Comparison of ENCODE assay signal across 15 cellular contexts in genomic region chr19:23393121-23393520, GRCh38. TPM values are rescaled to one million over a fixed set of nuclear protein-coding genes. Genes with fewer than 3 reads are reported as not detected.
A peak's percentile ranks its signal among the peaks of the same experiment; 100 is the strongest.
DNase-seq lines count a peak whose midpoint lies in the region; ATAC-seq and TF ChIP-seq lines count a peak whose summit lies in the region.
"Had no signal": no experiment of that assay in that cellular context is flagged by ENCODE, and none has a peak within 500 bp of the region (broad histone marks: within the 10 kb centered on the region; RNA-seq: fewer than 3 reads in every experiment).

No MANE protein-coding gene starts in this region.

- H4K20me1 ChIP-seq in DND-41 (ENCODE audit: insufficient read depth, low read length) = no peaks in the 10 kb centered on the region
- H4K20me1 ChIP-seq in OCI-LY7 (ENCODE audit: insufficient read depth, low read length) = no peaks in the 10 kb centered on the region

- CTCF ChIA-PET in OCI-LY7 (lab: Charles Lee; ENCODE audit: unreplicated experiment) = no interaction called here

- peaks cover 25% of the 10 kb centered on the region for H3K36me3 Mint-ChIP-seq in natural killer cell treated with Interleukin-12 subunit alpha and Interleukin-12 subunit beta and Interleukin-15 and Interleukin-18, amount 100 ng/mL, for 72 hours

- H3K4me3 Mint-ChIP-seq in natural killer cell treated with Interleukin-12 subunit alpha and Interleukin-12 subunit beta and Interleukin-15 and Interleukin-18, amount 100 ng/mL, for 72 hours = peak overlapping the region; percentile 93

- no peaks in the 10 kb centered on the region for H3K9me3 Mint-ChIP-seq in natural killer cell treated with Interleukin-12 subunit alpha and Interleukin-12 subunit beta and Interleukin-15 and Interleukin-18, amount 100 ng/mL, for 72 hours

- ATAC-seq in DND-41 (ENCODE audit: insufficient read depth, low read depth) (no peak), HG02623 (IDR thresholded peaks at IDR 0.05; ENCODE audit: unreplicated experiment) (no peak), GM21367 (IDR thresholded peaks at IDR 0.05; ENCODE audit: unreplicated experiment) (no peak)
- ATAC-seq in natural killer cell treated with Interleukin-12 subunit alpha and Interleukin-12 subunit beta and Interleukin-15 and Interleukin-18, amount 100 ng/mL, for 72 hours = no peak

- H3K27ac Mint-ChIP-seq in natural killer cell treated with Interleukin-12 subunit alpha and Interleukin-12 subunit beta and Interleukin-15 and Interleukin-18, amount 100 ng/mL, for 72 hours = peak overlapping the region; percentile 92 to 98

- H3K27me3 Mint-ChIP-seq in natural killer cell treated with Interleukin-12 subunit alpha and Interleukin-12 subunit beta and Interleukin-15 and Interleukin-18, amount 100 ng/mL, for 72 hours = no peaks in the 10 kb centered on the region

- no peaks in the 10 kb centered on the region for H3K9me2 ChIP-seq in OCI-LY7 (ENCODE audit: insufficient read depth, low read length)

- POLR2A ChIA-PET in OCI-LY7 (lab: Charles Lee) = interaction anchor here (0.7 kb wide), 1 partner anchor 284 kb away, joined by 3 read pairs; no protein-coding TSS in a partner anchor

- H3K27ac ChIP-seq in DND-41 (ENCODE audit: low read length) (no peak overlapping the region), OCI-LY7 (ENCODE audit: low read depth, low read length, poor library complexity, severe bottlenecking) (no peak overlapping the region)

- H3K4me3 ChIP-seq in DND-41 (ENCODE audit: low read depth in 1 of 2, low read length in 2 of 2) (peak overlapping the region in 1 of 2 experiments; percentile 79; a peak in 2 of 4 replicates), OCI-LY7 (ENCODE audit: low read depth, low read length, poor library complexity, severe bottlenecking) (no peak overlapping the region), choroid plexus epithelial cell (ENCODE audit: low read depth, low read length) (no peak overlapping the region)

- peaks cover 27 to 36% of the 10 kb centered on the region in 2 donors for H3K4me1 Mint-ChIP-seq in natural killer cell treated with Interleukin-12 subunit alpha and Interleukin-12 subunit beta and Interleukin-15 and Interleukin-18, amount 100 ng/mL, for 72 hours (ENCODE audit: low read depth in 2 of 2)

- DNase-seq in DND-41 (no peak), OCI-LY7 (ENCODE audit: low spot score) (no peak), choroid plexus epithelial cell (ENCODE audit: low read depth) (peak; percentile 53), mesenteric fat pad (ENCODE audit: low spot score) (no peak), DMS114 treated with DMSO at 0.1 percent for 48 hours (lab: John Stamatoyannopoulos, UW; ENCODE audit: unreplicated experiment) (no peak)
- DNase-seq in natural killer cell treated with Interleukin-12 subunit alpha and Interleukin-12 subunit beta and Interleukin-15 and Interleukin-18, amount 100 ng/mL, for 72 hours (ENCODE audit: low spot score) = no peak
- DNase-seq: activated CD4-positive, alpha-beta T cell treated with anti-CD3 and anti-CD28 coated beads for 1 hour; DMS53; NCI-H1092; NCI-H524 treated with DMSO at 0.1 percent for 48 hours; SHP77 treated with DMSO at 0.1 percent for 48 hours; sigmoid colon had no signal

- no peak overlapping the region for H3K9ac ChIP-seq in DND-41 (ENCODE audit: low read depth, low read length)

- H3K4me2 ChIP-seq in DND-41 (ENCODE audit: insufficient read depth, low read length) (peak overlapping the region; percentile 76; the same call in 1 of the 2 replicates), OCI-LY7 (ENCODE audit: low read length) (0 out of 2 replicates have a peak overlapping the region, but pooled peaks have one; percentile 70)

- intact Hi-C loops in OCI-LY7 (cut with micrococcal nuclease; ENCODE audit: unreplicated experiment) = loop anchor here (10.0 kb wide), 2 partner anchors 118 to 292 kb away; partner anchors contain the start of gene ZNF675

- BruUV-seq in OCI-LY7 (replicated peaks; lab: Mats Ljungman, UMichigan) = no TSS peak

- peaks cover 28% of the 10 kb centered on the region for H3K4me1 ChIP-seq in DND-41 (ENCODE audit: insufficient read depth, low read length)
- peaks cover 14% of the 10 kb centered on the region for H3K4me1 ChIP-seq in OCI-LY7 (ENCODE audit: insufficient read depth, low read length, poor library complexity, severe bottlenecking)

- H3K27me3 ChIP-seq in DND-41 (ENCODE audit: insufficient read depth, low read length, poor library complexity) = no peaks in the 10 kb centered on the region
- H3K27me3 ChIP-seq: cardiac muscle cell, sigmoid colon had no signal

- TF ChIP-seq CTCF in DND-41 (IDR thresholded peaks at IDR 0.05; ENCODE audit: borderline replicate concordance, extremely low read depth, low read length, poor library complexity, severe bottlenecking) = no peak
- no peak for TF ChIP-seq CTCF in OCI-LY7 (conservative IDR thresholded peaks at IDR 0.05; ENCODE audit: low read length)
- peak; percentile 21 for TF ChIP-seq CTCF in choroid plexus epithelial cell (conservative IDR thresholded peaks at IDR 0.05; ENCODE audit: low read depth, low read length)

- H2AFZ ChIP-seq in DND-41 (ENCODE audit: low read depth, low read length) = no peak overlapping the region
- no peak overlapping the region for H2AFZ ChIP-seq in OCI-LY7 (ENCODE audit: low read length)

- peaks cover 77% of the 10 kb centered on the region for H3K79me2 ChIP-seq in DND-41 (ENCODE audit: insufficient read depth, low read length)
- peaks cover 69% of the 10 kb centered on the region for H3K79me2 ChIP-seq in OCI-LY7 (ENCODE audit: insufficient read depth, low read depth, low read length)

- H3K9me3 ChIP-seq in DND-41 (ENCODE audit: insufficient read depth, low read length, severe bottlenecking) (peaks cover 46% of the 10 kb centered on the region), OCI-LY7 (ENCODE audit: low read length) (peaks cover 24% of the 10 kb centered on the region; the same call in 1 of the 2 replicates)

- H3K36me3 ChIP-seq in DND-41 (ENCODE audit: insufficient read depth, low read length) = peaks cover 66% of the 10 kb centered on the region
- H3K36me3 ChIP-seq in OCI-LY7 (ENCODE audit: insufficient read depth, low read length) = peaks cover 59% of the 10 kb centered on the region
- H3K36me3 ChIP-seq: cardiac muscle cell, sigmoid colon had no signal

RNA-seq across cellular contexts. Expression of gene ZNF91, which starts 2.1 kb away (rescaled TPM):
- total RNA-seq in OCI-LY7 (2014; rRNA removed; shearing (Covaris generic)) = 39.2 and 39.3 TPM in 2 replicates
- 64.3 and 70.3 TPM in 2 replicates for total RNA-seq in OCI-LY7 (2022)
- 10 to 100 TPM; 37.0 to 38.2 TPM for total RNA-seq in natural killer cell treated with Interleukin-12 subunit alpha and Interleukin-12 subunit beta and Interleukin-15 and Interleukin-18, amount 100 ng/mL, for 72 hours
- total RNA-seq in mesenteric fat pad = 40.5 TPM
